Comparison of ENCODE assay signal across 12 cellular contexts in genomic region chr10:637771-638195, GRCh38.
"Had no signal": no experiment of that assay in that cellular context is flagged by ENCODE, and none has a peak within 500 bp of the region (broad histone marks: within the 10 kb centered on the region; RNA-seq: fewer than 3 reads in every experiment).

No MANE protein-coding gene starts in this region.

- H3K9me3 Mint-ChIP-seq: activated CD8-positive, alpha-beta T cell treated with anti-CD3 and anti-CD28 coated beads for 36 hours; activated naive CD4-positive, alpha-beta T cell treated with anti-CD3 and anti-CD28 coated beads, Interleukin-2, amount 10 ng/mL, durations not matched to agents 7 days and 5 days; activated T-helper 1 cell treated with anti-CD3 and anti-CD28 coated beads, Interleukin-12 subunit alpha, Interleukin-12 subunit beta, Interleukin-2, Interleukin-4 antibody, amounts not matched to agents 30 ng/mL and 10 ng/mL and 1 ng/mL, durations not matched to agents 14 hours and 24 hours and 36 hours; central memory CD8-positive, alpha-beta T cell; effector memory CD8-positive, alpha-beta T cell; natural killer cell treated with Interleukin-12 subunit alpha and Interleukin-12 subunit beta and Interleukin-15 and Interleukin-18, amount 100 ng/mL, for 72 hours had no signal

- H3K36me3 Mint-ChIP-seq: activated naive CD4-positive, alpha-beta T cell treated with anti-CD3 and anti-CD28 coated beads, Interleukin-2, amount 10 ng/mL, durations not matched to agents 7 days and 5 days; natural killer cell treated with Interleukin-12 subunit alpha and Interleukin-12 subunit beta and Interleukin-15 and Interleukin-18, amount 100 ng/mL, for 72 hours had no signal

- H3K4me3 Mint-ChIP-seq: activated CD4-positive, alpha-beta T cell treated with anti-CD3 and anti-CD28 coated beads for 36 hours; activated CD8-positive, alpha-beta T cell treated with anti-CD3 and anti-CD28 coated beads for 36 hours; activated naive CD4-positive, alpha-beta T cell treated with anti-CD3 and anti-CD28 coated beads, Interleukin-2, amount 10 ng/mL, durations not matched to agents 7 days and 5 days; activated T-helper 1 cell treated with anti-CD3 and anti-CD28 coated beads, Interleukin-12 subunit alpha, Interleukin-12 subunit beta, Interleukin-2, Interleukin-4 antibody, amounts not matched to agents 30 ng/mL and 10 ng/mL and 1 ng/mL, durations not matched to agents 14 hours and 24 hours and 36 hours; central memory CD8-positive, alpha-beta T cell; effector memory CD8-positive, alpha-beta T cell; natural killer cell treated with Interleukin-12 subunit alpha and Interleukin-12 subunit beta and Interleukin-15 and Interleukin-18, amount 100 ng/mL, for 72 hours had no signal

- H3K27ac Mint-ChIP-seq: activated CD4-positive, alpha-beta T cell treated with anti-CD3 and anti-CD28 coated beads for 36 hours; activated CD8-positive, alpha-beta T cell treated with anti-CD3 and anti-CD28 coated beads for 36 hours; activated naive CD4-positive, alpha-beta T cell treated with anti-CD3 and anti-CD28 coated beads, Interleukin-2, amount 10 ng/mL, durations not matched to agents 7 days and 5 days; activated T-helper 1 cell treated with anti-CD3 and anti-CD28 coated beads, Interleukin-12 subunit alpha, Interleukin-12 subunit beta, Interleukin-2, Interleukin-4 antibody, amounts not matched to agents 30 ng/mL and 10 ng/mL and 1 ng/mL, durations not matched to agents 14 hours and 24 hours and 36 hours; effector memory CD8-positive, alpha-beta T cell; natural killer cell treated with Interleukin-12 subunit alpha and Interleukin-12 subunit beta and Interleukin-15 and Interleukin-18, amount 100 ng/mL, for 72 hours had no signal

- H3K4me1 ChIP-seq: SJCRH30 had no signal

- H3K4me1 Mint-ChIP-seq: activated CD4-positive, alpha-beta T cell treated with anti-CD3 and anti-CD28 coated beads for 36 hours; activated naive CD4-positive, alpha-beta T cell treated with anti-CD3 and anti-CD28 coated beads, Interleukin-2, amount 10 ng/mL, durations not matched to agents 7 days and 5 days; central memory CD8-positive, alpha-beta T cell had no signal

- DNase-seq: activated CD4-positive, alpha-beta T cell treated with anti-CD3 and anti-CD28 coated beads for 36 hours; activated CD8-positive, alpha-beta memory T cell treated with anti-CD3 and anti-CD28 coated beads, Interleukin-2, amount 50 U/mL, for 48 hours; activated CD8-positive, alpha-beta T cell treated with anti-CD3 and anti-CD28 coated beads for 36 hours; activated naive CD4-positive, alpha-beta T cell treated with anti-CD3 and anti-CD28 coated beads, Interleukin-2, amount 10 ng/mL, durations not matched to agents 7 days and 5 days; effector memory CD8-positive, alpha-beta T cell; erythroblast; SJCRH30; SW 1271 had no signal

- H3K27ac ChIP-seq: SJCRH30 had no signal

- ATAC-seq: activated CD4-positive, alpha-beta T cell treated with anti-CD3 and anti-CD28 coated beads for 36 hours; activated CD8-positive, alpha-beta T cell treated with anti-CD3 and anti-CD28 coated beads for 36 hours; effector memory CD8-positive, alpha-beta T cell had no signal

- H3K27me3 ChIP-seq: SJCRH30, tibial nerve had no signal
